ENCODE assay signal across 12 cellular contexts in the genomic region with DNA sequence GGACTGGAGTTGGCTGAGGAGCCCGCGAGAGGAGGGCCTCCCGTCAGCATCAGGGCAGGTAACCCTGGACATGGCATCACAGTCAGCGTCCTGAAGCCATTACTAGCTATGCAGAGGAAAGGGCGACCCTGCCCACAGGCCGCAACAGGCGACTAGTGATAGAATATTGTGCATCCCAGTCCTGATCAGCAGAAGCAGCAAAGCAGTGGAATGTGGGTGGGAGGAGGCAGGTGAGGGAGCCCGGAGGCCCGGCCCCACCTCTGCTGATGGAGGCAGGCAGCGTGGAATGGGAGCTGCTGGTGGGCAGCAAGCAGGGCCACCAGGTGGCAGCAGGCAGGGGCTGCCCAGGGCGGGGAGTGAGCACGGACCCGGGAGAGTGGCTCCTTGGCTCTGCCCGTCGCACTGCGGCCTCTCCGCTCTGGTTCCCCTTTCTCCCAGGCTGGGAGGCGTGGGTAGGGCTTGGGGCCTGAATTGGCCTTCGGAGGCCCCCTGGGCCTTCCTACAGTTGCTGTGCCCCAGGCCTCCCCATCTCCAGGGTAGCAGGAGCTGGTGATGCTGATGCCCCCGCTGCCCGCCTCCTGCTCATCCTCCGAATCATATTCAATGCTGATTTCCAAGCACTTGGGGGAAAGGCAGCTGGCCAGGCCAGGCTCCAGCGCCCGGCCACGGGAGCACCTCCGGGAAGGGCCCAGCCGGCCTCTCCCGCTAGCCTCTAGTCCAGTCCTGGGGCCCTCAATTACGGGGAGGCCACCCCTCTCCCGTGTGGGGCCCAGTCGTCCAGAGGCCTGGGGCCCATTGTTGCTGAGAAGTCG. TPM values are rescaled to one million over a fixed set of nuclear protein-coding genes. Genes with fewer than 3 reads are reported as not detected.
DNase-seq lines count a peak whose midpoint lies in the region; ATAC-seq and TF ChIP-seq lines count a peak whose summit lies in the region.
"Had no signal": no experiment of that assay in that cellular context is flagged by ENCODE, and none has a peak within 500 bp of the region (broad histone marks: within the 10 kb centered on the region; RNA-seq: fewer than 3 reads in every experiment).

No MANE protein-coding gene starts in this region.

- H3K27me3 ChIP-seq in DND-41 (ENCODE audit: insufficient read depth, low read length, poor library complexity) (no peaks in the 10 kb centered on the region), osteoblast (ENCODE audit: insufficient read depth, low read length) (no peaks in the 10 kb centered on the region)

- DNase-seq in DND-41 (peak; percentile 20), LNCaP clone FGC (ENCODE audit: low read depth) (no peak), endothelial cell (ENCODE audit: low spot score) (peak; percentile 68), osteoblast (ENCODE audit: insufficient read length, low spot score, missing footprints) (peak; percentile 77), cerebellum (ENCODE audit: low spot score) (no peak), GM19238 (ENCODE audit: insufficient read length, low spot score) (no peak), omental fat pad (ENCODE audit: low spot score) (no peak)
- DNase-seq: NCI-H1436 treated with DMSO at 0.1 percent for 48 hours had no signal

- H3K27me3 Mint-ChIP-seq in endothelial cell (ENCODE audit: unreplicated experiment): peaks cover 17% of the 10 kb centered on the region
- H3K27me3 Mint-ChIP-seq: activated naive CD4-positive, alpha-beta T cell treated with anti-CD3 and anti-CD28 coated beads, Interleukin-2, amount 50 U/mL, for 24 hours; stimulated activated naive CD8-positive, alpha-beta T cell treated with anti-CD3 and anti-CD28 coated beads, Interleukin-15, Interleukin-2, amounts not matched to agents 100 ng/mL and 50 ng/mL, for 24 hours had no signal

- H3K79me2 ChIP-seq in DND-41 (ENCODE audit: insufficient read depth, low read length) (no peaks in the 10 kb centered on the region), osteoblast (ENCODE audit: insufficient read depth, low read length) (no peaks in the 10 kb centered on the region)

- H3K4me2 ChIP-seq in DND-41 (ENCODE audit: insufficient read depth, low read length) (no peak overlapping the region), osteoblast (ENCODE audit: insufficient read depth, low read length) (no peak overlapping the region)

- no peak overlapping the region for H3K4me3 Mint-ChIP-seq in endothelial cell (ENCODE audit: unreplicated experiment)
- H3K4me3 Mint-ChIP-seq: activated naive CD4-positive, alpha-beta T cell treated with anti-CD3 and anti-CD28 coated beads, Interleukin-2, amount 50 U/mL, for 24 hours; stimulated activated naive CD8-positive, alpha-beta T cell treated with anti-CD3 and anti-CD28 coated beads, Interleukin-15, Interleukin-2, amounts not matched to agents 100 ng/mL and 50 ng/mL, for 24 hours; T-helper 2 cell treated with Interferon-gamma antibody and Interleukin-4, amounts not matched to agents 5 μg/mL and 100 μg/mL, for 36 hours had no signal

- H3K36me3 ChIP-seq in DND-41 (ENCODE audit: insufficient read depth, low read length) (peaks cover 9% of the 10 kb centered on the region; the same call in 1 of the 2 replicates), osteoblast (ENCODE audit: insufficient read depth, low read length) (no peaks in the 10 kb centered on the region)

- H4K20me1 ChIP-seq in DND-41 (ENCODE audit: insufficient read depth, low read length) (peaks cover 6% of the 10 kb centered on the region; the same call in 1 of the 2 replicates), osteoblast (ENCODE audit: insufficient read depth, low read length) (no peaks in the 10 kb centered on the region)

- H3K27ac Mint-ChIP-seq in endothelial cell (ENCODE audit: unreplicated experiment): no peak overlapping the region
- H3K27ac Mint-ChIP-seq: stimulated activated naive CD8-positive, alpha-beta T cell treated with anti-CD3 and anti-CD28 coated beads, Interleukin-15, Interleukin-2, amounts not matched to agents 100 ng/mL and 50 ng/mL, for 24 hours had no signal

- H3K4me1 ChIP-seq in DND-41 (ENCODE audit: insufficient read depth, low read length) (no peaks in the 10 kb centered on the region), osteoblast (ENCODE audit: insufficient read depth, low read length) (no peaks in the 10 kb centered on the region)

- H3K9me3 Mint-ChIP-seq in endothelial cell (ENCODE audit: unreplicated experiment): no peaks in the 10 kb centered on the region
- H3K9me3 Mint-ChIP-seq: activated naive CD4-positive, alpha-beta T cell treated with anti-CD3 and anti-CD28 coated beads, Interleukin-2, amount 50 U/mL, for 24 hours; stimulated activated naive CD8-positive, alpha-beta T cell treated with anti-CD3 and anti-CD28 coated beads, Interleukin-15, Interleukin-2, amounts not matched to agents 100 ng/mL and 50 ng/mL, for 24 hours; T-helper 2 cell treated with Interferon-gamma antibody and Interleukin-4, amounts not matched to agents 5 μg/mL and 100 μg/mL, for 36 hours had no signal

- peak; percentile 25; the same call in 1 of the 3 replicates for ATAC-seq in DND-41 (ENCODE audit: insufficient read depth, low read depth)
- no peak for ATAC-seq in omental fat pad (ENCODE audit: low FRiP score)

- H3K4me3 ChIP-seq in DND-41 (ENCODE audit: low read depth in 1 of 2, low read length in 2 of 2): no peak overlapping the region
- H3K4me3 ChIP-seq in LNCaP clone FGC (ENCODE audit: low read depth, low read length): no peak overlapping the region
- H3K4me3 ChIP-seq in osteoblast (ENCODE audit: insufficient read depth, low read length): no peak overlapping the region

- H3K27ac ChIP-seq in DND-41 (ENCODE audit: low read length): no peak overlapping the region
- H3K27ac ChIP-seq in osteoblast (ENCODE audit: low read depth, low read length): no peak overlapping the region

- H3K9me3 ChIP-seq in DND-41 (ENCODE audit: insufficient read depth, low read length, severe bottlenecking): no peaks in the 10 kb centered on the region
- H3K9me3 ChIP-seq in osteoblast (ENCODE audit: low read depth, low read length): no peaks in the 10 kb centered on the region

- no peak overlapping the region for H3K9ac ChIP-seq in DND-41 (ENCODE audit: low read depth, low read length)

- TF ChIP-seq CTCF in DND-41 (IDR thresholded peaks at IDR 0.05; ENCODE audit: borderline replicate concordance, extremely low read depth, low read length, poor library complexity, severe bottlenecking) (peak; percentile 51), LNCaP clone FGC (IDR thresholded peaks at IDR 0.05; ENCODE audit: control insufficient read depth, extremely low read depth, insufficient read depth) (peak; percentile 33; the same call in 1 of the 2 replicates), endothelial cell (IDR thresholded peaks at IDR 0.05; ENCODE audit: unreplicated experiment) (peak; percentile 48), osteoblast (IDR thresholded peaks at IDR 0.05; ENCODE audit: extremely low read depth, low read depth, low read length) (no peak), omental fat pad (IDR thresholded peaks at IDR 0.05) (no peak)

- H2AFZ ChIP-seq in DND-41 (ENCODE audit: low read depth, low read length): no peak overlapping the region
- H2AFZ ChIP-seq in osteoblast (ENCODE audit: low read length): no peak overlapping the region

- H3K4me1 Mint-ChIP-seq in endothelial cell (ENCODE audit: unreplicated experiment): no peaks in the 10 kb centered on the region
- H3K4me1 Mint-ChIP-seq: activated naive CD4-positive, alpha-beta T cell treated with anti-CD3 and anti-CD28 coated beads, Interleukin-2, amount 50 U/mL, for 24 hours had no signal

- peaks cover 4% of the 10 kb centered on the region for H3K36me3 Mint-ChIP-seq in endothelial cell (ENCODE audit: low read depth, unreplicated experiment)
- H3K36me3 Mint-ChIP-seq: activated naive CD4-positive, alpha-beta T cell treated with anti-CD3 and anti-CD28 coated beads, Interleukin-2, amount 50 U/mL, for 24 hours had no signal

RNA-seq across cellular contexts. Expression of a gene that starts 20.2 kb away (rescaled TPM):
- total RNA-seq in endothelial cell (ENCODE audit: unreplicated experiment) (1.3 TPM), osteoblast (3.8 and 4.3 TPM in 2 replicates), cerebellum (54.2 TPM), omental fat pad (10 to 100 TPM in 1 of 4 donors, 1 to 10 TPM in 3; 1.9 to 13.6 (median 5.4) TPM)
- total RNA-seq: pulmonary artery endothelial cell had no signal

RNA-seq across cellular contexts. Expression of a gene that starts 27.6 kb away (rescaled TPM):
- total RNA-seq in endothelial cell (ENCODE audit: unreplicated experiment) (not detected), osteoblast (under 0.01 TPM in 1 of 2 replicates, not detected in the other), cerebellum (2.7 TPM), omental fat pad (under 1 TPM in 2 of 4 donors, not detected in 2; 0.19 to 0.84 TPM)

RNA-seq across cellular contexts. Expression of a gene that starts 43.6 kb away (rescaled TPM):
- 150 TPM for total RNA-seq in endothelial cell (ENCODE audit: unreplicated experiment)
- 49.9 and 60.7 TPM in 2 replicates for total RNA-seq in osteoblast
- total RNA-seq in cerebellum: 26.7 TPM
- 10 to 100 TPM; 42.1 to 49.2 (median 47.3) TPM for total RNA-seq in omental fat pad

Comparison
In these comparisons a context has a peak if more than half of its experiments do, and no peak if none do; other contexts are left out.
1. DNase-seq: peak in DND-41 (single experiment), endothelial cell (single experiment) and osteoblast (single experiment); none in LNCaP clone FGC (single experiment), cerebellum (single experiment), GM19238 (single experiment) and omental fat pad (single experiment).
2. CTCF ChIP-seq: peak in DND-41 (single experiment), LNCaP clone FGC (single experiment) and endothelial cell (single experiment); none in osteoblast (single experiment) and omental fat pad (0 of 3).